32 cellular contexts compared by ENCODE assay signal in genomic region chr11:7552666-7553065, GRCh38.
"Had no signal": no experiment of that assay in that cellular context is flagged by ENCODE, and none has a peak within 500 bp of the region (broad histone marks: within the 10 kb centered on the region; RNA-seq: fewer than 3 reads in every experiment).

No MANE protein-coding gene starts in this region.

- DNase-seq: activated B cell treated with CpG ODN at 0.5 μM for 24 hours; activated CD4-positive, alpha-beta T cell treated with anti-CD3 and anti-CD28 coated beads for 48 hours; activated CD4-positive, alpha-beta T cell treated with anti-CD3 and anti-CD28 coated beads, Interleukin-2, amount 50 U/mL, for 1 hour; activated CD4-positive, alpha-beta T cell treated with anti-CD3 and anti-CD28 coated beads, Interleukin-2, amount 50 U/mL, for 48 hours; activated CD8-positive, alpha-beta memory T cell treated with anti-CD3 and anti-CD28 coated beads for 24 hours; activated CD8-positive, alpha-beta T cell treated with anti-CD3 and anti-CD28 coated beads for 36 hours; activated effector memory CD4-positive, alpha-beta T cell treated with Interleukin-2 at 50 U/mL for 16 hours; activated gamma-delta T cell treated with Interleukin-2 at 50 U/mL for 16 hours; activated naive CD4-positive, alpha-beta T cell treated with anti-CD3 and anti-CD28 coated beads, Interleukin-2, amount 50 U/mL, for 16 hours; activated naive CD4-positive, alpha-beta T cell treated with Interleukin-2 at 50 U/mL for 16 hours; activated T-cell treated with anti-CD3 and anti-CD28 coated beads, Interleukin-2, amount 50 U/mL, for 4 hours; amygdala; central memory CD4-positive, alpha-beta T cell; cerebellar nuclear complex; colonic mucosa; effector CD8-positive, alpha-beta T cell; foreskin fibroblast; heart right ventricle; T-cell; T1000; WERI-Rb-1 had no signal

- H3K4me1 ChIP-seq: ascending aorta, breast epithelium, colonic mucosa, gastroesophageal sphincter had no signal

- H3K36me3 Mint-ChIP-seq: brain had no signal

- H3K36me3 ChIP-seq: ascending aorta, breast epithelium, cardiac muscle cell, colonic mucosa, gastroesophageal sphincter, WERI-Rb-1 had no signal

- H3K9me3 ChIP-seq: ascending aorta, breast epithelium, colonic mucosa, gastroesophageal sphincter, heart right ventricle had no signal

- H3K9me3 Mint-ChIP-seq: activated B cell treated with CpG ODN at 0.5 μM for 24 hours; activated CD8-positive, alpha-beta T cell treated with anti-CD3 and anti-CD28 coated beads for 36 hours; activated T-cell treated with anti-CD3 and anti-CD28 coated beads, Interleukin-2, amount 50 U/mL, for 4 hours; activated T-helper 17 cell treated with anti-CD3 and anti-CD28 coated beads, Interleukin-2, amount 50 U/mL, for 72 hours; T-cell; T-helper 1 cell treated with Interleukin-12 subunit alpha and Interleukin-12 subunit beta and Interleukin-4 antibody, amounts not matched to agents 30 μg/mL and 1 μg/mL, for 36 hours; T-helper 2 cell treated with Interferon-gamma antibody and Interleukin-4, amounts not matched to agents 5 μg/mL and 100 μg/mL, for 36 hours had no signal

- H3K27me3 ChIP-seq: ascending aorta, breast epithelium, cardiac muscle cell, colonic mucosa, gastroesophageal sphincter, heart right ventricle had no signal

- H3K27ac Mint-ChIP-seq: activated B cell treated with CpG ODN at 0.5 μM for 24 hours; activated CD8-positive, alpha-beta T cell treated with anti-CD3 and anti-CD28 coated beads for 36 hours; activated naive CD8-positive, alpha-beta T cell; activated T-helper 17 cell treated with anti-CD3 and anti-CD28 coated beads, Interleukin-2, amount 50 U/mL, for 72 hours; brain; T-cell; T-helper 1 cell treated with Interleukin-12 subunit alpha and Interleukin-12 subunit beta and Interleukin-4 antibody, amounts not matched to agents 30 μg/mL and 1 μg/mL, for 36 hours; T-helper 2 cell treated with Interferon-gamma antibody and Interleukin-4, amounts not matched to agents 5 μg/mL and 100 μg/mL, for 36 hours had no signal

- H3K27ac ChIP-seq: ascending aorta, breast epithelium, cardiac muscle cell, colonic mucosa, gastroesophageal sphincter, heart right ventricle, WERI-Rb-1 had no signal

- H3K27me3 Mint-ChIP-seq: activated B cell treated with CpG ODN at 0.5 μM for 24 hours; activated CD8-positive, alpha-beta T cell treated with anti-CD3 and anti-CD28 coated beads for 36 hours; activated naive CD8-positive, alpha-beta T cell; activated T-helper 17 cell treated with anti-CD3 and anti-CD28 coated beads, Interleukin-2, amount 50 U/mL, for 72 hours; T-cell had no signal

- H3K4me3 Mint-ChIP-seq: activated B cell treated with CpG ODN at 0.5 μM for 24 hours; activated CD8-positive, alpha-beta T cell treated with anti-CD3 and anti-CD28 coated beads for 36 hours; activated naive CD8-positive, alpha-beta T cell; activated T-cell treated with anti-CD3 and anti-CD28 coated beads, Interleukin-2, amount 50 U/mL, for 4 hours; activated T-helper 17 cell treated with anti-CD3 and anti-CD28 coated beads, Interleukin-2, amount 50 U/mL, for 72 hours; brain; T-cell; T-helper 1 cell treated with Interleukin-12 subunit alpha and Interleukin-12 subunit beta and Interleukin-4 antibody, amounts not matched to agents 30 μg/mL and 1 μg/mL, for 36 hours; T-helper 2 cell treated with Interferon-gamma antibody and Interleukin-4, amounts not matched to agents 5 μg/mL and 100 μg/mL, for 36 hours had no signal

- ATAC-seq: activated CD4-positive, CD25-positive, alpha-beta regulatory T cell treated with anti-CD3 and anti-CD28 coated beads, Interleukin-2, amount 50 U/mL, for 24 hours; activated CD8-positive, alpha-beta T cell treated with anti-CD3 and anti-CD28 coated beads for 36 hours; activated T-cell treated with anti-CD3 and anti-CD28 coated beads, Interleukin-2, amount 50 U/mL, for 4 hours; activated T-helper 17 cell treated with anti-CD3 and anti-CD28 coated beads, Interleukin-2, amount 50 U/mL, for 72 hours; esophagus mucosa; gastroesophageal sphincter; heart right ventricle; T-cell had no signal

- H3K4me3 ChIP-seq: ascending aorta, breast epithelium, cardiac muscle cell, colonic mucosa, gastroesophageal sphincter, heart right ventricle had no signal
